ENCODE assay signal across 7 cellular contexts in genomic region chr7:3790803-3791202, GRCh38.
"Had no signal": no experiment of that assay in that cellular context is flagged by ENCODE, and none has a peak within 500 bp of the region (broad histone marks: within the 10 kb centered on the region; RNA-seq: fewer than 3 reads in every experiment).

No MANE protein-coding gene starts in this region.

- H3K4me2 ChIP-seq: GM23338 had no signal

- DNase-seq: H7, KG1 had no signal

- H3K36me3 ChIP-seq: HAP-1 had no signal

- H3K9me3 ChIP-seq: HAP-1 had no signal

- FAIRE-seq: HepG2 had no signal

- ATAC-seq: GM23338, HCT116, HepG2 had no signal

- H3K4me3 ChIP-seq: GM23338, HAP-1 had no signal

- H3K27ac ChIP-seq: HL-60 had no signal

- H3K4me1 ChIP-seq: HAP-1 had no signal

- H2AFZ ChIP-seq: GM23338 had no signal
